Comparison of ENCODE assay signal across 18 cellular contexts in the genomic region with DNA sequence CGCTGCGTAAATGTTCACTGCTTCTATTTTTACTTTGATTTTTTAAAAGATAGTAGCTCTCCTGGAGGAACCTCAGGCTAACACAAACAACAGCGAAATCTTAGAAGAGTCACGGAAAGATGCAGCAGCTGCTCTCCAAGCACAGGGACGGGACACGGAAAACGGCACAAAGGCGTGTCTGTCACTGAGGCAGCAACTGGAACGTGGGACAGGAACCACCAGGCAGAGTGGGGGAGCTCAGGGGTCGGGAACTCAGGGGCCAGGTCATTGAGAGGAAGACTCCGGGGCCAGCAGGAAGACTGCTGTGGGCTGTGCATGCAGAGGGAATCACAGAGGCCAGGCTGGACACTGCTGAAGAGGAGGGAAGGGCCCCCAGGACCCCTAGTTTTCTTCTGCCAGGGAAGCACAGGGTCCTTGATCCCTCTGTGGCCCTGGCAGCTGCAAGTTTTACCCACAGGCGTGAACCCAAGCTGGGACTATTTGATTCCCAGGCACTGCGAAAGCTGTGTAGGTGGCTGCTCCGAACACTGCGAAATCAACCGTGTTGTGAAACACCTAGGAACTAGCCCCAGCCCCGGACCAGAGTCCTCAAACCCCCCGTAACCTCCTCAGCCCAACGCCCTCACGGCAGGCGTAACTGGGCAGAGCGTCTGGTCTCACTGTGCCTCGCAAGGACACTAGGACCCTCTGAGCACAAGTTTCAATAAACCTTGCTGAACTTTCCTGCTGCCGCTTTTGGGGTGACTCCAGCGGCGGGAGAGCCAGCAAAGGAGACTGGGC.
"Had no signal": no experiment of that assay in that cellular context is flagged by ENCODE, and none has a peak within 500 bp of the region (broad histone marks: within the 10 kb centered on the region; RNA-seq: fewer than 3 reads in every experiment).

No MANE protein-coding gene starts in this region.

- H3K36me3 ChIP-seq: pancreas, transverse colon, WERI-Rb-1 had no signal

- DNase-seq: activated CD4-positive, alpha-beta T cell treated with anti-CD3 and anti-CD28 coated beads for 1 hour; activated naive CD4-positive, alpha-beta T cell treated with anti-CD3 and anti-CD28 coated beads for 36 hours; activated naive CD8-positive, alpha-beta T cell treated with anti-CD3 and anti-CD28 coated beads, Interleukin-2, amount 50 U/mL, for 24 hours; anterior cingulate cortex; erythroblast; foreskin melanocyte; glutamatergic neuron; hippocampal formation; islet precursor cell; midbrain; pancreas; stimulated activated CD4-positive, alpha-beta T cell treated with anti-CD3 and anti-CD28 coated beads, Interleukin-12 subunit alpha, Interleukin-12 subunit beta, amount 100 ng/mL, for 4 hours; SW 1271; transverse colon; WERI-Rb-1 had no signal

- H3K27me3 Mint-ChIP-seq: activated naive CD8-positive, alpha-beta T cell treated with anti-CD3 and anti-CD28 coated beads, Interleukin-2, amount 50 U/mL, for 24 hours; stimulated activated naive CD8-positive, alpha-beta T cell treated with anti-CD3 and anti-CD28 coated beads, Interleukin-15, Interleukin-2, amounts not matched to agents 100 ng/mL and 50 ng/mL, for 24 hours had no signal

- H3K4me3 Mint-ChIP-seq: activated naive CD4-positive, alpha-beta T cell treated with anti-CD3 and anti-CD28 coated beads for 36 hours; activated naive CD8-positive, alpha-beta T cell treated with anti-CD3 and anti-CD28 coated beads, Interleukin-2, amount 50 U/mL, for 24 hours; brain; stimulated activated naive CD8-positive, alpha-beta T cell treated with anti-CD3 and anti-CD28 coated beads, Interleukin-15, Interleukin-2, amounts not matched to agents 100 ng/mL and 50 ng/mL, for 24 hours had no signal

- H3K4me1 Mint-ChIP-seq: activated naive CD8-positive, alpha-beta T cell treated with anti-CD3 and anti-CD28 coated beads, Interleukin-2, amount 50 U/mL, for 24 hours had no signal

- H3K4me3 ChIP-seq: pancreas, transverse colon had no signal

- H3K27me3 ChIP-seq: pancreas, transverse colon had no signal

- H3K27ac Mint-ChIP-seq: activated naive CD4-positive, alpha-beta T cell treated with anti-CD3 and anti-CD28 coated beads for 36 hours; activated naive CD8-positive, alpha-beta T cell treated with anti-CD3 and anti-CD28 coated beads, Interleukin-2, amount 50 U/mL, for 24 hours; activated T-helper 2 cell treated with anti-CD3 and anti-CD28 coated beads, Interferon-gamma antibody, Interleukin-2, Interleukin-4, amounts not matched to agents 10 μg/mL and 5 μg/mL and 100 μg/mL, durations not matched to agents 14 hours and 24 hours and 36 hours; stimulated activated naive CD8-positive, alpha-beta T cell treated with anti-CD3 and anti-CD28 coated beads, Interleukin-15, Interleukin-2, amounts not matched to agents 100 ng/mL and 50 ng/mL, for 24 hours had no signal

- H3K9me3 Mint-ChIP-seq: activated naive CD4-positive, alpha-beta T cell treated with anti-CD3 and anti-CD28 coated beads for 36 hours; activated naive CD8-positive, alpha-beta T cell treated with anti-CD3 and anti-CD28 coated beads, Interleukin-2, amount 50 U/mL, for 24 hours had no signal

- H3K27ac ChIP-seq: pancreas, transverse colon, WERI-Rb-1 had no signal

- ATAC-seq: pancreas had no signal

- H3K9me3 ChIP-seq: pancreas, transverse colon had no signal

- H3K4me1 ChIP-seq: pancreas, transverse colon had no signal
